In genomic region chr1:27885114-27885528, GRCh38 we compare ENCODE assay signal across 13 cellular contexts. TPM values are rescaled to one million over a fixed set of nuclear protein-coding genes. Genes with fewer than 3 reads are reported as not detected.
DNase-seq lines count a peak whose midpoint lies in the region; ATAC-seq, FAIRE-seq and TF ChIP-seq lines count a peak whose summit lies in the region.
"Had no signal": no experiment of that assay in that cellular context is flagged by ENCODE, and none has a peak within 500 bp of the region (broad histone marks: within the 10 kb centered on the region; RNA-seq: fewer than 3 reads in every experiment).

No MANE protein-coding gene starts in this region.

- H3K4me3 ChIP-seq in CD4-positive, alpha-beta memory T cell (ENCODE audit: low read length in 2 of 2), result no peak overlapping the region
- no peak overlapping the region for H3K4me3 ChIP-seq in dorsolateral prefrontal cortex
- H3K4me3 ChIP-seq: cardiac muscle cell had no signal

- no peaks in the 10 kb centered on the region for H3K9me3 Mint-ChIP-seq in CD4-positive, alpha-beta memory T cell
- no peaks in the 10 kb centered on the region for H3K9me3 Mint-ChIP-seq in nephron progenitor cell
- H3K9me3 Mint-ChIP-seq: type B pancreatic cell had no signal

- no peak for FAIRE-seq in D721Med (lab: Jason Lieb, UNC)

- no peaks in the 10 kb centered on the region for H3K9me3 ChIP-seq in CD4-positive, alpha-beta memory T cell (ENCODE audit: control insufficient read depth in 1 of 2, low read length in 2 of 2)

- intact Hi-C loops in CD4-positive, alpha-beta memory T cell (cut with micrococcal nuclease), result no loop called here
- intact Hi-C loops in dorsolateral prefrontal cortex (cut with DNase I), result no loop called here

- peaks cover 48% of the 10 kb centered on the region for H3K36me3 ChIP-seq in CD4-positive, alpha-beta memory T cell (ENCODE audit: insufficient read depth, low read length)
- H3K36me3 ChIP-seq: cardiac muscle cell had no signal

- peak overlapping the region in 1 of 8 donors; percentile 20 for H3K4me3 Mint-ChIP-seq in CD4-positive, alpha-beta memory T cell
- H3K4me3 Mint-ChIP-seq in nephron progenitor cell, result no peak overlapping the region
- H3K4me3 Mint-ChIP-seq: type B pancreatic cell had no signal

- no peak for DNase-seq in CD4-positive, alpha-beta memory T cell
- DNase-seq in NOMO-1 treated with DMSO at 0.1 percent for 48 hours (lab: John Stamatoyannopoulos, UW; ENCODE audit: unreplicated experiment), result peak; percentile 97
- DNase-seq in dorsolateral prefrontal cortex, result peak in 3 of 10 donors; percentile 13 to 28 (median 26)
- DNase-seq in nephron progenitor cell, result no peak
- DNase-seq in DMS79 treated with DMSO at 0.1 percent for 48 hours (lab: John Stamatoyannopoulos, UW), result no peak
- no peak for DNase-seq in D721Med (ENCODE audit: insufficient read length, low spot score)
- no peak for DNase-seq in iPS-NIHi11 (ENCODE audit: low spot score)
- DNase-seq: foreskin fibroblast; NCI-H187 treated with DMSO at 0.1 percent for 48 hours; stimulated activated CD4-positive, alpha-beta T cell treated with anti-CD3 and anti-CD28 coated beads, Interleukin-2, amount 100 ng/mL, for 48 hours had no signal

- no peak for TF ChIP-seq CTCF in dorsolateral prefrontal cortex (IDR thresholded peaks at IDR 0.05 in 54 of 56, conservative IDR thresholded peaks at IDR 0.05 in 2 of 56; ENCODE audit: low read depth in 1 of 56, partially characterized antibody in 56 of 56)
- no peak for TF ChIP-seq CTCF in nephron progenitor cell (IDR thresholded peaks at IDR 0.05)
- no peak for TF ChIP-seq CTCF in D721Med (IDR thresholded peaks at IDR 0.05; ENCODE audit: insufficient read depth, missing control alignments)

- peak overlapping the region in 6 of 7 donors; percentile 29 to 92 (median 74) for H3K27ac Mint-ChIP-seq in CD4-positive, alpha-beta memory T cell
- H3K27ac Mint-ChIP-seq in nephron progenitor cell, result peak overlapping the region; percentile 89
- H3K27ac Mint-ChIP-seq: type B pancreatic cell had no signal

- peaks cover 25 to 75% (median 56%) of the 10 kb centered on the region in 4 donors for H3K4me1 Mint-ChIP-seq in CD4-positive, alpha-beta memory T cell
- H3K4me1 Mint-ChIP-seq in nephron progenitor cell, result peaks cover 38% of the 10 kb centered on the region

- H3K27ac ChIP-seq in CD4-positive, alpha-beta memory T cell (ENCODE audit: low read depth, low read length), result no peak overlapping the region
- peak overlapping the region in 45 of 59 donors; percentile 11 to 82 (median 59) for H3K27ac ChIP-seq in dorsolateral prefrontal cortex
- H3K27ac ChIP-seq: cardiac muscle cell had no signal

- POLR2A ChIA-PET in CD4-positive, alpha-beta memory T cell (lab: Charles Lee; ENCODE audit: partially characterized antibody), result no interaction called here

- H3K27me3 ChIP-seq in CD4-positive, alpha-beta memory T cell (ENCODE audit: insufficient read depth, low read length), result no peaks in the 10 kb centered on the region
- H3K27me3 ChIP-seq in dorsolateral prefrontal cortex, result no peaks in the 10 kb centered on the region
- H3K27me3 ChIP-seq: cardiac muscle cell had no signal

- CTCF ChIA-PET in CD4-positive, alpha-beta memory T cell (lab: Charles Lee; ENCODE audit: partially characterized antibody), result no interaction called here

- H3K4me1 ChIP-seq in CD4-positive, alpha-beta memory T cell (ENCODE audit: insufficient read depth, low read length), result peaks cover 51% of the 10 kb centered on the region

- H3K27me3 Mint-ChIP-seq in CD4-positive, alpha-beta memory T cell, result no peaks in the 10 kb centered on the region
- peaks cover 4% of the 10 kb centered on the region for H3K27me3 Mint-ChIP-seq in nephron progenitor cell (ENCODE audit: low read depth, poor library complexity)
- H3K27me3 Mint-ChIP-seq: type B pancreatic cell had no signal

- ATAC-seq in HG03025 (IDR thresholded peaks at IDR 0.05; ENCODE audit: low FRiP score, unreplicated experiment), result no peak

- H3K36me3 Mint-ChIP-seq in CD4-positive, alpha-beta memory T cell, result peaks cover 54 to 69% of the 10 kb centered on the region in 2 donors
- peaks cover 15% of the 10 kb centered on the region for H3K36me3 Mint-ChIP-seq in nephron progenitor cell (ENCODE audit: low read depth)

RNA-seq across cellular contexts. Expression of gene THEMIS2, which starts 12.8 kb away (rescaled TPM):
- total RNA-seq in CD4-positive, alpha-beta memory T cell, result 10 to 100 TPM; 60.5 to 64.8 TPM
- polyA plus RNA-seq in CD4-positive, alpha-beta memory T cell, result 10 to 100 TPM; 39.3 to 68.5 TPM
- total RNA-seq in dorsolateral prefrontal cortex, result 10 to 100 TPM in 119 of 120 experiments, 1 to 10 TPM in 1; 9.2 to 62.4 (median 20.7) TPM

RNA-seq across cellular contexts. Expression of gene RPA2, which starts 29.3 kb away (rescaled TPM):
- 10 to 100 TPM; 60.5 to 66.1 TPM for total RNA-seq in CD4-positive, alpha-beta memory T cell
- polyA plus RNA-seq in CD4-positive, alpha-beta memory T cell, result 100 to 1,000 TPM; 189 to 259 TPM
- total RNA-seq in dorsolateral prefrontal cortex, result 10 to 100 TPM; 22.6 to 58.6 (median 33.9) TPM

RNA-seq across cellular contexts. Expression of gene SMPDL3B, which starts 49.7 kb away (rescaled TPM):
- total RNA-seq in CD4-positive, alpha-beta memory T cell, result not detected
- polyA plus RNA-seq in CD4-positive, alpha-beta memory T cell, result not detected
- total RNA-seq in dorsolateral prefrontal cortex, result 1 to 10 TPM in 57 of 120 experiments, under 1 TPM in 60, not detected in 3; 0.28 to 2.8 (median 0.98) TPM

RNA-seq across cellular contexts. Expression of gene PPP1R8, which starts 54.5 kb away (rescaled TPM):
- 10 to 100 TPM; 40.8 to 45.8 TPM for total RNA-seq in CD4-positive, alpha-beta memory T cell
- 10 to 100 TPM; 27.8 to 39.2 TPM for polyA plus RNA-seq in CD4-positive, alpha-beta memory T cell
- total RNA-seq in dorsolateral prefrontal cortex, result 10 to 100 TPM; 26.5 to 47.0 (median 34.4) TPM
